Comparison of ENCODE assay signal across 9 cellular contexts in genomic region chr13:60335531-60335930, GRCh38.
DNase-seq lines count a peak whose midpoint lies in the region; ATAC-seq, FAIRE-seq and TF ChIP-seq lines count a peak whose summit lies in the region.
"Had no signal": no experiment of that assay in that cellular context is flagged by ENCODE, and none has a peak within 500 bp of the region (broad histone marks: within the 10 kb centered on the region; RNA-seq: fewer than 3 reads in every experiment).

No MANE protein-coding gene starts in this region.

- no peak for DNase-seq in BJ (ENCODE audit: low read depth)
- peak; percentile 14 for DNase-seq in Jurkat, Clone E6-1 (ENCODE audit: low read depth, low spot score)
- DNase-seq in left lobe of liver (ENCODE audit: low spot score): no peak
- no peak for DNase-seq in Ammon's horn (ENCODE audit: low spot score)
- no peak for DNase-seq in activated CD8-positive, alpha-beta memory T cell treated with anti-CD3 and anti-CD28 coated beads, Interleukin-2, amount 50 U/mL, for 48 hours
- DNase-seq in activated CD4-positive, alpha-beta T cell treated with anti-CD3 and anti-CD28 coated beads for 1 hour: no peak

- H3K36me3 ChIP-seq in BJ (ENCODE audit: control insufficient read depth, insufficient read depth, low read length): no peaks in the 10 kb centered on the region
- H3K36me3 ChIP-seq: suprapubic skin had no signal

- H3K27me3 ChIP-seq in BJ (ENCODE audit: control insufficient read depth, insufficient read depth, low read length): peaks cover 5% of the 10 kb centered on the region; the same call in 1 of the 2 replicates
- H3K27me3 ChIP-seq: suprapubic skin had no signal

- ATAC-seq in left lobe of liver (peak; percentile 60), HG03108 (IDR thresholded peaks at IDR 0.05; ENCODE audit: unreplicated experiment) (no peak)

- peak; percentile 97 for FAIRE-seq in TTC549 (lab: Jason Lieb, UNC)

- CTCF ChIA-PET in BJ (lab: Yijun Ruan, JAX): interaction anchor here (0.6 to 1.4 kb wide), 9 partner anchors 9 to 670 kb away, joined by 3 to 7 read pairs (median 3); no protein-coding TSS in a partner anchor

- H3K4me3 ChIP-seq in BJ (ENCODE audit: low read depth, low read length): no peak overlapping the region
- no peak overlapping the region for H3K4me3 ChIP-seq in Jurkat, Clone E6-1 (ENCODE audit: low read length)
- H3K4me3 ChIP-seq: suprapubic skin had no signal

- POLR2A ChIA-PET in BJ (lab: Charles Lee): no interaction called here

- TF ChIP-seq CTCF in BJ (IDR thresholded peaks at IDR 0.05; ENCODE audit: insufficient read depth, low read depth, low read length): peak; percentile 52
